In genomic region chr6:100464910-100465700, GRCh38 we compare ENCODE assay signal across 8 cellular contexts. TPM values are rescaled to one million over a fixed set of nuclear protein-coding genes. Genes with fewer than 3 reads are reported as not detected.
DNase-seq lines count a peak whose midpoint lies in the region; ATAC-seq and TF ChIP-seq lines count a peak whose summit lies in the region.

A gene with protein sequence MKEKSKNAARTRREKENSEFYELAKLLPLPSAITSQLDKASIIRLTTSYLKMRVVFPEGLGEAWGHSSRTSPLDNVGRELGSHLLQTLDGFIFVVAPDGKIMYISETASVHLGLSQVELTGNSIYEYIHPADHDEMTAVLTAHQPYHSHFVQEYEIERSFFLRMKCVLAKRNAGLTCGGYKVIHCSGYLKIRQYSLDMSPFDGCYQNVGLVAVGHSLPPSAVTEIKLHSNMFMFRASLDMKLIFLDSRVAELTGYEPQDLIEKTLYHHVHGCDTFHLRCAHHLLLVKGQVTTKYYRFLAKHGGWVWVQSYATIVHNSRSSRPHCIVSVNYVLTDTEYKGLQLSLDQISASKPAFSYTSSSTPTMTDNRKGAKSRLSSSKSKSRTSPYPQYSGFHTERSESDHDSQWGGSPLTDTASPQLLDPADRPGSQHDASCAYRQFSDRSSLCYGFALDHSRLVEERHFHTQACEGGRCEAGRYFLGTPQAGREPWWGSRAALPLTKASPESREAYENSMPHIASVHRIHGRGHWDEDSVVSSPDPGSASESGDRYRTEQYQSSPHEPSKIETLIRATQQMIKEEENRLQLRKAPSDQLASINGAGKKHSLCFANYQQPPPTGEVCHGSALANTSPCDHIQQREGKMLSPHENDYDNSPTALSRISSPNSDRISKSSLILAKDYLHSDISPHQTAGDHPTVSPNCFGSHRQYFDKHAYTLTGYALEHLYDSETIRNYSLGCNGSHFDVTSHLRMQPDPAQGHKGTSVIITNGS (minus strand): TSS chr6:100464921. CDS start chr6:100463468, 1,453 bp downstream.

- CTCF ChIA-PET in HEK293T (lab: Yijun Ruan, JAX) = interaction anchor here (0.7 to 1.6 kb wide), 9 partner anchors 9 to 597 kb away, joined by 3 to 5 read pairs (median 3); no protein-coding TSS in a partner anchor

- no peaks in the 10 kb centered on the region for H3K27me3 Mint-ChIP-seq in endodermal cell (ENCODE audit: insufficient read depth)
- H3K27me3 Mint-ChIP-seq in naive B cell = peaks cover 63 to 94% (median 75%) of the 10 kb centered on the region in 3 donors

- H3K4me1 ChIP-seq in endodermal cell (ENCODE audit: control insufficient read depth, insufficient read depth, low read length) = no peaks in the 10 kb centered on the region

- ATAC-seq in naive B cell (ENCODE audit: low read depth in 2 of 2) (no peak), GM18858 (IDR thresholded peaks at IDR 0.05; ENCODE audit: unreplicated experiment) (no peak)

- peaks cover 100% of the 10 kb centered on the region for H3K27me3 ChIP-seq in endodermal cell (ENCODE audit: control insufficient read depth, insufficient read depth, low read length, poor library complexity, severe bottlenecking)

- H3K36me3 Mint-ChIP-seq in endodermal cell (ENCODE audit: low read depth) (no peaks in the 10 kb centered on the region), naive B cell (peaks cover 8% of the 10 kb centered on the region in 2 donors)

- DNase-seq in GM04503 (ENCODE audit: low read depth) (peak; percentile 82), HEK293T (ENCODE audit: extremely low spot score) (peak; percentile 83), NCI-H82 treated with DMSO at 0.1 percent for 48 hours (lab: John Stamatoyannopoulos, UW; ENCODE audit: unreplicated experiment) (peak; percentile 40), endodermal cell (peak; percentile 98), naive B cell (no peak), NCI-H2196 treated with DMSO at 0.1 percent for 48 hours (lab: John Stamatoyannopoulos, UW; ENCODE audit: unreplicated experiment) (no peak), NCI-H2171 treated with DMSO at 0.1 percent for 48 hours (lab: John Stamatoyannopoulos, UW) (no peak)

- H3K9me3 Mint-ChIP-seq in endodermal cell (no peaks in the 10 kb centered on the region), naive B cell (peaks cover 0 to 64% (median 35%) of the 10 kb centered on the region in 7 donors)

- H3K4me1 Mint-ChIP-seq in endodermal cell (peaks cover 48% of the 10 kb centered on the region), naive B cell (peaks cover 0 to 38% (median 21%) of the 10 kb centered on the region in 3 donors)

- H3K27ac ChIP-seq in endodermal cell (ENCODE audit: low read depth, low read length) = no peak within 1 kb of the TSS

- peak within 1 kb of the TSS; percentile 15 for H3K9ac ChIP-seq in endodermal cell (ENCODE audit: extremely low read depth, low read length, poor library complexity, severe bottlenecking)

- no peaks in the 10 kb centered on the region for H3K36me3 ChIP-seq in endodermal cell (ENCODE audit: control insufficient read depth, insufficient read depth, low read length)

- H3K4me3 Mint-ChIP-seq in endodermal cell = peak within 1 kb of the TSS; percentile 53
- peak within 1 kb of the TSS; percentile 23 to 87 (median 67) for H3K4me3 Mint-ChIP-seq in naive B cell

- H3K4me3 ChIP-seq in endodermal cell (ENCODE audit: low read length) = peak within 1 kb of the TSS; percentile 78

- 0 to 1% methylated on average over 18 to 65 of the region's 65 CpGs for WGBS in endodermal cell (ENCODE audit: insufficient coverage in 1 of 2, insufficient read length in 1 of 2), 2 experiments

- H3K27ac Mint-ChIP-seq in endodermal cell (no peak within 1 kb of the TSS), naive B cell (peak within 1 kb of the TSS in 4 of 6 donors; percentile 33 to 94 (median 71))

- TF ChIP-seq CTCF in endodermal cell (conservative IDR thresholded peaks at IDR 0.05) = no peak

- POLR2A ChIA-PET in HEK293T (lab: Yijun Ruan, JAX) = interaction anchor here (0.6 to 1.8 kb wide), 16 partner anchors 8 to 355 kb away, joined by 3 to 10 read pairs (median 3); no protein-coding TSS in a partner anchor

- H3K9me3 ChIP-seq in endodermal cell (ENCODE audit: control insufficient read depth, low read length) = no peaks in the 10 kb centered on the region

TF ChIP-seq in HEK293T, 16 proteins besides CTCF, POLR2A, EP300 and RAD21:
- TF ChIP-seq FOXK2 (IDR thresholded peaks at IDR 0.05) (no peak), PKNOX1 (IDR thresholded peaks at IDR 0.05) (peak; percentile 99), L3MBTL2 (conservative IDR thresholded peaks at IDR 0.05) (peak; percentile 70), SUZ12 (IDR thresholded peaks at IDR 0.05) (no peak)

RNA-seq across cellular contexts. Expression of the gene that starts here (rescaled TPM):
- under 1 TPM; 0.07 to 0.31 TPM for total RNA-seq in endodermal cell
- polyA plus RNA-seq in endodermal cell (2013, experiment 1 of 2) = 0.11 TPM
- polyA plus RNA-seq in endodermal cell (2013, experiment 2 of 2) = 0.21 TPM
- polyA plus RNA-seq in naive B cell (ENCODE audit: low read depth in 6 of 6) = not detected

Comparison
In these comparisons a context has a peak if more than half of its experiments do, and no peak if none do; other contexts are left out.
1. Peak in DNase-seq, H3K4me3 ChIP-seq and H3K9ac ChIP-seq in endodermal cell; RNA of the gene not detected or under 1 TPM.
2. DNase-seq: peak in GM04503 (single experiment), HEK293T (single experiment) and NCI-H82 treated with DMSO at 0.1 percent for 48 hours (single experiment); none in naive B cell (single experiment), NCI-H2196 treated with DMSO at 0.1 percent for 48 hours (single experiment) and NCI-H2171 treated with DMSO at 0.1 percent for 48 hours (single experiment).